Comparison of ENCODE assay signal across 9 cellular contexts in genomic region chr5:138874771-138875628, GRCh38. TPM values are rescaled to one million over a fixed set of nuclear protein-coding genes. Genes with fewer than 3 reads are reported as not detected.
DNase-seq lines count a peak whose midpoint lies in the region; ATAC-seq, FAIRE-seq and TF ChIP-seq lines count a peak whose summit lies in the region.
"Had no signal": no experiment of that assay in that cellular context is flagged by ENCODE, and none has a peak within 500 bp of the region (broad histone marks: within the 10 kb centered on the region; RNA-seq: fewer than 3 reads in every experiment).

A gene with protein sequence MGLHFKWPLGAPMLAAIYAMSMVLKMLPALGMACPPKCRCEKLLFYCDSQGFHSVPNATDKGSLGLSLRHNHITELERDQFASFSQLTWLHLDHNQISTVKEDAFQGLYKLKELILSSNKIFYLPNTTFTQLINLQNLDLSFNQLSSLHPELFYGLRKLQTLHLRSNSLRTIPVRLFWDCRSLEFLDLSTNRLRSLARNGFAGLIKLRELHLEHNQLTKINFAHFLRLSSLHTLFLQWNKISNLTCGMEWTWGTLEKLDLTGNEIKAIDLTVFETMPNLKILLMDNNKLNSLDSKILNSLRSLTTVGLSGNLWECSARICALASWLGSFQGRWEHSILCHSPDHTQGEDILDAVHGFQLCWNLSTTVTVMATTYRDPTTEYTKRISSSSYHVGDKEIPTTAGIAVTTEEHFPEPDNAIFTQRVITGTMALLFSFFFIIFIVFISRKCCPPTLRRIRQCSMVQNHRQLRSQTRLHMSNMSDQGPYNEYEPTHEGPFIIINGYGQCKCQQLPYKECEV (minus strand): TSS chr5:138875335. CDS start chr5:138874911, 424 bp downstream.

- peak within 1 kb of the TSS; percentile 10 to 29 for H3K9ac ChIP-seq in stomach smooth muscle (ENCODE audit: low read length in 2 of 2)

- H3K36me3 ChIP-seq in stomach smooth muscle (ENCODE audit: control insufficient read depth in 2 of 2, insufficient read depth in 2 of 2, low read length in 2 of 2) = no peaks in the 10 kb centered on the region
- H3K36me3 ChIP-seq: vagina had no signal

- H3K27me3 Mint-ChIP-seq in HFFc6 (ENCODE audit: insufficient read depth) = no peaks in the 10 kb centered on the region; the same call in 1 of the 2 replicates

- TF ChIP-seq CTCF in HFFc6 (IDR thresholded peaks at IDR 0.05) = no peak

- H3K9me3 ChIP-seq in stomach smooth muscle (ENCODE audit: control insufficient read depth in 2 of 2, low read length in 2 of 2) = no peaks in the 10 kb centered on the region
- H3K9me3 ChIP-seq: vagina had no signal

- no peaks in the 10 kb centered on the region for H3K9me3 Mint-ChIP-seq in HFFc6

- H3K4me1 Mint-ChIP-seq in HFFc6 (ENCODE audit: low read depth) = peaks cover 63% of the 10 kb centered on the region

- ATAC-seq in GM18907 (IDR thresholded peaks at IDR 0.05; ENCODE audit: unreplicated experiment) (no peak), HG03045 (IDR thresholded peaks at IDR 0.05; ENCODE audit: unreplicated experiment) (no peak)

- peak within 1 kb of the TSS; percentile 85 for H3K4me3 Mint-ChIP-seq in HFFc6

- DNase-seq in HFFc6 (peak; percentile 70), astrocyte of the hippocampus (ENCODE audit: low read depth, low spot score) (peak; percentile 91), iris pigment epithelial cell (ENCODE audit: low read depth) (peak; percentile 93), GM19239 (ENCODE audit: insufficient read length, low spot score) (no peak)

- no peaks in the 10 kb centered on the region for H3K36me3 Mint-ChIP-seq in HFFc6 (ENCODE audit: low read depth)

- H3K27ac ChIP-seq in stomach smooth muscle (ENCODE audit: low read length) = no peak within 1 kb of the TSS
- H3K27ac ChIP-seq: vagina had no signal

- H3K27me3 ChIP-seq in stomach smooth muscle (ENCODE audit: control insufficient read depth in 1 of 2, insufficient read depth in 2 of 2, low read length in 2 of 2) = no peaks in the 10 kb centered on the region
- H3K27me3 ChIP-seq: vagina had no signal

- H3K4me3 ChIP-seq in stomach smooth muscle (ENCODE audit: low read length in 2 of 2) = peak within 1 kb of the TSS; percentile 54 to 57
- H3K4me3 ChIP-seq: vagina had no signal

- H3K4me1 ChIP-seq in stomach smooth muscle (ENCODE audit: control insufficient read depth, insufficient read depth, low read length) = peaks cover 7% of the 10 kb centered on the region

- H3K27ac Mint-ChIP-seq in HFFc6 = peak within 1 kb of the TSS; percentile 87

- FAIRE-seq in GM19239 (lab: Jason Lieb, UNC) = no peak

RNA-seq across cellular contexts. Expression of the gene that starts here (rescaled TPM):
- 1 to 10 TPM in 1 of 6 experiments, under 1 TPM in 5; 0.20 to 1.0 (median 0.25) TPM for total RNA-seq in HFFc6 (2021; fragmentation: NEBNext Ultra II Directional; extraction: Animal tissue kit (Norgen Biotek cat#: 25700))
- total RNA-seq: myocyte had no signal
